Comparison of ENCODE assay signal across 16 cellular contexts in the genomic region with DNA sequence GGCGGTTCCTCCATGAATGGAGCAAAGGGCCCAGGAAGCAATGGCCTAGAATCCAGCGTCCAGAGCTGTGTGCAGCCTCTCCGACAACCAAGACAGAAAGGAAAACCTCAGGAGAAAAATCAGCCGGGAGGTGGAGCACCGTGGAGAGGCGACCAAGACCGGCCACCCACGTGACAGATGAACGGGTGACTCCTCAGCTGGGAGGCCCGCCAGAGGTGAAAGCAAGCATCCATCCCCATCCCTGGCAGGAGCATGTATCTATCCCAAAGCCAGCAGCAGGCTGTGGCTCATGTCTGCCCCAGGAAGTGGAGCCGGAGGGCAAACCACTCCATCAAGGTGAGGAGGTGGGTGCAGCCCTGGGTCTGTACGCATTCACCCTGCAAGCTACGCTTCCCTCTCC. TPM values are rescaled to one million over a fixed set of nuclear protein-coding genes. Genes with fewer than 3 reads are reported as not detected.
DNase-seq lines count a peak whose midpoint lies in the region; ATAC-seq, FAIRE-seq and TF ChIP-seq lines count a peak whose summit lies in the region.
"Had no signal": no experiment of that assay in that cellular context is flagged by ENCODE, and none has a peak within 500 bp of the region (broad histone marks: within the 10 kb centered on the region; RNA-seq: fewer than 3 reads in every experiment).

No MANE protein-coding gene starts in this region.

- no peaks in the 10 kb centered on the region for H3K9me3 Mint-ChIP-seq in HFFc6
- no peaks in the 10 kb centered on the region for H3K9me3 Mint-ChIP-seq in CD8-positive, alpha-beta T cell

- no peak overlapping the region for H3K4me3 ChIP-seq in H1 (ENCODE audit: extremely low read depth in 1 of 4, insufficient read depth in 2 of 4, low read depth in 3 of 4, low read length in 4 of 4)
- no peak overlapping the region for H3K4me3 ChIP-seq in gastrocnemius medialis
- no peak overlapping the region for H3K4me3 ChIP-seq in CD8-positive, alpha-beta T cell (ENCODE audit: low read depth, low read length)
- H3K4me3 ChIP-seq: HAP-1, SK-N-MC had no signal

- no peak overlapping the region for H2BK15ac ChIP-seq in H1 (ENCODE audit: low read length)

- H3K27ac ChIP-seq in H1 (ENCODE audit: low read depth, low read length) (no peak overlapping the region), gastrocnemius medialis (peak overlapping the region in 1 of 4 donors; percentile 18)
- H3K27ac ChIP-seq in CD8-positive, alpha-beta T cell (ENCODE audit: low read depth, low read length): no peak overlapping the region
- H3K27ac ChIP-seq: RWPE1, SK-N-MC had no signal

- H4K91ac ChIP-seq in H1 (replicated peaks; ENCODE audit: insufficient read length, low read length): no peak overlapping the region

- 90% methylated on average over 13 of the region's 13 CpGs; no CpG with 5 or more reads in 1 of the 2 experiments for WGBS in H1 (ENCODE audit: extremely low coverage in 1 of 2, insufficient coverage in 1 of 2, insufficient read length in 1 of 2, insufficient replicate concordance in 2 of 2, low coverage in 1 of 2, low lambda C conversion rate in 2 of 2, missing lambda C conversion rate in 1 of 2), 2 experiments

- no peak overlapping the region for H3K9ac ChIP-seq in H1 (replicated peaks in 1 of 4; ENCODE audit: extremely low read depth in 1 of 4, low read depth in 3 of 4, low read length in 3 of 4)

- no peak for FAIRE-seq in H1 (lab: Jason Lieb, UNC)

- intact Hi-C loops in gastrocnemius medialis (cut with DNase I; ENCODE audit: low total_unique reads): no loop called here
- intact Hi-C loops in CD8-positive, alpha-beta T cell (cut with DNase I, micrococcal nuclease): no loop called here

- no peak overlapping the region for H2BK5ac ChIP-seq in H1 (ENCODE audit: low read depth, low read length)

- H2AK5ac ChIP-seq in H1 (ENCODE audit: low read depth, low read length): no peak overlapping the region

- H4K20me1 ChIP-seq in H1 (replicated peaks in 1 of 2; ENCODE audit: control insufficient read depth in 1 of 2, insufficient read depth in 2 of 2, low read length in 2 of 2): no peaks in the 10 kb centered on the region

- no peak overlapping the region for H4K5ac ChIP-seq in H1 (ENCODE audit: insufficient read length, low read depth, low read length)

- DNase-seq in HFFc6 (peak; percentile 61), RPMI7951 (ENCODE audit: low read depth) (peak; percentile 84), H1 (ENCODE audit: low read depth in 1 of 2, low spot score in 2 of 2) (no peak), gastrocnemius medialis (peak; percentile 38), NCI-H82 (lab: John Stamatoyannopoulos, UW) (no peak)
- no peak for DNase-seq in CD8-positive, alpha-beta T cell
- DNase-seq: DMS153, EL, NCI-H1048, NCI-H2227 treated with DMSO at 0.1 percent for 48 hours, NCI-H524 treated with DMSO at 0.1 percent for 48 hours had no signal

- H3K27me3 ChIP-seq in H1 (replicated peaks in 1 of 4; ENCODE audit: control insufficient read depth in 3 of 4, extremely low read depth in 1 of 4, insufficient read depth in 3 of 4, low read length in 3 of 4): 0 out of 7 replicates have a peak, but pooled peaks cover 0 to 2% (median 0%) of the 10 kb centered on the region in 4 experiments
- H3K27me3 ChIP-seq in gastrocnemius medialis: no peaks in the 10 kb centered on the region
- no peaks in the 10 kb centered on the region for H3K27me3 ChIP-seq in CD8-positive, alpha-beta T cell (ENCODE audit: insufficient read depth, low read length)

- in situ Hi-C loops in gastrocnemius medialis (cut with MboI; ENCODE audit: low sequenced_read_pairs in 4 of 4): no loop called here

- POLR2A ChIA-PET in H1 (lab: Charles Lee; ENCODE audit: partially characterized antibody): no interaction called here
- POLR2A ChIA-PET in CD8-positive, alpha-beta T cell (lab: Charles Lee): no interaction called here

- no peaks in the 10 kb centered on the region for H3K79me1 ChIP-seq in H1 (ENCODE audit: low read depth, low read length)

- peaks cover 0 to 2% of the 10 kb centered on the region in 2 experiments; a peak in 1 of 4 replicates for H3K9me3 ChIP-seq in H1 (ENCODE audit: insufficient read depth in 2 of 2, low read depth in 1 of 2, low read length in 1 of 2)
- H3K9me3 ChIP-seq in gastrocnemius medialis: no peaks in the 10 kb centered on the region
- no peaks in the 10 kb centered on the region for H3K9me3 ChIP-seq in CD8-positive, alpha-beta T cell (ENCODE audit: low read length)
- H3K9me3 ChIP-seq: HAP-1 had no signal

- H3K4me1 Mint-ChIP-seq in HFFc6 (ENCODE audit: low read depth): peaks cover 84% of the 10 kb centered on the region
- H3K4me1 Mint-ChIP-seq in CD8-positive, alpha-beta T cell (ENCODE audit: low read depth): no peaks in the 10 kb centered on the region

- H3K79me2 ChIP-seq in H1 (ENCODE audit: control insufficient read depth in 1 of 2, insufficient read depth in 2 of 2, low read length in 2 of 2): no peaks in the 10 kb centered on the region

- H4K8ac ChIP-seq in H1 (ENCODE audit: extremely low read depth, insufficient read depth, low read length): peak overlapping the region; percentile 53; the same call in 1 of the 2 replicates

- H3K14ac ChIP-seq in H1 (ENCODE audit: insufficient read length): no peak overlapping the region

- H2BK20ac ChIP-seq in H1 (ENCODE audit: low read length): no peak overlapping the region

- H2BK120ac ChIP-seq in H1 (replicated peaks; ENCODE audit: low read depth, low read length): no peak overlapping the region

- H3K4me1 ChIP-seq in H1 (replicated peaks in 1 of 4; ENCODE audit: control insufficient read depth in 3 of 4, insufficient read depth in 4 of 4, low read length in 3 of 4): no peaks in the 10 kb centered on the region
- H3K4me1 ChIP-seq in gastrocnemius medialis: no peaks in the 10 kb centered on the region
- H3K4me1 ChIP-seq in CD8-positive, alpha-beta T cell (ENCODE audit: insufficient read depth, low read length): no peaks in the 10 kb centered on the region
- H3K4me1 ChIP-seq: HAP-1 had no signal

- CTCF ChIA-PET in H1 (lab: Charles Lee; ENCODE audit: partially characterized antibody): no interaction called here
- CTCF ChIA-PET in CD8-positive, alpha-beta T cell (lab: Charles Lee): no interaction called here

- H2AFZ ChIP-seq in H1 (ENCODE audit: low read length): no peak overlapping the region

- H3K4me3 Mint-ChIP-seq in HFFc6: no peak overlapping the region
- H3K4me3 Mint-ChIP-seq in CD8-positive, alpha-beta T cell: no peak overlapping the region

- no peak for TF ChIP-seq EP300 in H1 (IDR thresholded peaks at IDR 0.05; ENCODE audit: borderline replicate concordance in 1 of 2, low read depth in 2 of 2, low read length in 2 of 2)

- no peak overlapping the region for H3K23ac ChIP-seq in H1 (ENCODE audit: insufficient read length)

- H3K27me3 Mint-ChIP-seq in HFFc6 (ENCODE audit: insufficient read depth): no peaks in the 10 kb centered on the region; the same call in none of the 2 replicates
- peaks cover 2% of the 10 kb centered on the region for H3K27me3 Mint-ChIP-seq in CD8-positive, alpha-beta T cell (ENCODE audit: low read depth)

- ATAC-seq in gastrocnemius medialis: peak; percentile 53 to 70
- ATAC-seq in GM18909 (IDR thresholded peaks at IDR 0.05; ENCODE audit: poor library complexity, unreplicated experiment): no peak
- ATAC-seq in CD8-positive, alpha-beta T cell: no peak
- ATAC-seq in HG02588 (IDR thresholded peaks at IDR 0.05; ENCODE audit: unreplicated experiment): no peak

- no peak for TF ChIP-seq RAD21 in H1 (IDR thresholded peaks at IDR 0.05 in 1 of 2, conservative IDR thresholded peaks at IDR 0.05 in 1 of 2; ENCODE audit: low read depth in 2 of 2, low read length in 2 of 2)

- H3K56ac ChIP-seq in H1 (replicated peaks; ENCODE audit: insufficient read length, low read depth, low read length): no peak overlapping the region

- no peak overlapping the region for H3K18ac ChIP-seq in H1 (ENCODE audit: extremely low read depth, low read length)

- TF ChIP-seq CTCF in HFFc6 (IDR thresholded peaks at IDR 0.05): no peak; the same call in 1 of the 2 replicates
- no peak for TF ChIP-seq CTCF in H1 (IDR thresholded peaks at IDR 0.05; ENCODE audit: control extremely low read depth in 1 of 3, insufficient read depth in 1 of 3, low read depth in 1 of 3, low read length in 3 of 3)
- no peak for TF ChIP-seq CTCF in gastrocnemius medialis (IDR thresholded peaks at IDR 0.05 in 4 of 5, conservative IDR thresholded peaks at IDR 0.05 in 1 of 5)
- TF ChIP-seq CTCF in CD8-positive, alpha-beta T cell (IDR thresholded peaks at IDR 0.05): no peak

- H2BK12ac ChIP-seq in H1 (ENCODE audit: low read depth, low read length): no peak overlapping the region

- no peak overlapping the region for H3K4ac ChIP-seq in H1 (replicated peaks; ENCODE audit: insufficient read length, low read depth, low read length)

- H3K36me3 ChIP-seq in H1 (ENCODE audit: control insufficient read depth in 2 of 4, insufficient read depth in 4 of 4, low read length in 3 of 4) (no peaks in the 10 kb centered on the region), gastrocnemius medialis (no peaks in the 10 kb centered on the region)
- H3K36me3 ChIP-seq in CD8-positive, alpha-beta T cell (ENCODE audit: insufficient read depth, low read length): no peaks in the 10 kb centered on the region
- H3K36me3 ChIP-seq: HAP-1 had no signal

- no peaks in the 10 kb centered on the region for H3K23me2 ChIP-seq in H1 (ENCODE audit: low read depth, low read length)

- TF ChIP-seq POLR2A in H1 (IDR thresholded peaks at IDR 0.05; ENCODE audit: control extremely low read depth in 1 of 2, low read depth in 2 of 2, low read length in 2 of 2) (no peak), gastrocnemius medialis (IDR thresholded peaks at IDR 0.05) (no peak)

- H3K4me2 ChIP-seq in H1 (ENCODE audit: insufficient read depth in 1 of 2, low read depth in 2 of 2, low read length in 2 of 2): no peak overlapping the region

- H3K27ac Mint-ChIP-seq in HFFc6: peak overlapping the region; percentile 95
- H3K27ac Mint-ChIP-seq in CD8-positive, alpha-beta T cell: no peak overlapping the region

- peaks cover 13% of the 10 kb centered on the region for H3K36me3 Mint-ChIP-seq in HFFc6 (ENCODE audit: low read depth)
- no peaks in the 10 kb centered on the region for H3K36me3 Mint-ChIP-seq in CD8-positive, alpha-beta T cell

RNA-seq across cellular contexts. Expression of a gene that starts 52.1 kb away (rescaled TPM):
- total RNA-seq in HFFc6 (2021; fragmentation: NEBNext Ultra II Directional; extraction: Animal tissue kit (Norgen Biotek cat#: 25700)): 10 to 100 TPM; 20.2 to 25.3 (median 21.6) TPM
- 4.3 and 5.7 TPM in 2 replicates for total RNA-seq in RPMI7951 (2014; rRNA removed; shearing (Covaris generic))
- 0.29 TPM in 1 of 2 replicates, not detected in the other for total RNA-seq in H1 (2021; fragmentation: NEBNext Ultra II Directional; extraction: Animal tissue kit (Norgen Biotek cat#: 25700))
- 0.03 and 0.09 TPM in 2 replicates for polyA plus RNA-seq in H1 (2011; rRNA removed)
- 0.05 TPM for polyA plus RNA-seq in H1 (2011; cell fraction: cytosol; rRNA removed)
- 0.03 TPM for polyA plus RNA-seq in H1 (2011; cell fraction: nucleus; rRNA removed)
- polyA plus RNA-seq in H1 (2012, experiment 1 of 2): 0.12 TPM in 1 of 4 replicates, not detected in the others
- polyA plus RNA-seq in H1 (2012, experiment 2 of 2): not detected
- 0.22 TPM for polyA plus RNA-seq in H1 (2013, experiment 1 of 2)
- polyA plus RNA-seq in H1 (2013, experiment 2 of 2): 0.17 TPM
- polyA minus RNA-seq in H1 (2011; rRNA and poly(A)+ RNA removed): not detected in 2 replicates
- polyA minus RNA-seq in H1 (2011; cell fraction: cytosol; rRNA and poly(A)+ RNA removed): 0.37 TPM
- polyA minus RNA-seq in H1 (2011; cell fraction: nucleus; rRNA and poly(A)+ RNA removed): 0.40 TPM
- 1 to 10 TPM; 2.0 to 5.9 (median 3.3) TPM for total RNA-seq in gastrocnemius medialis
- total RNA-seq in CD8-positive, alpha-beta T cell: under 1 TPM in 1 of 2 experiments, not detected in 1; 0.11 TPM

Comparison
In these comparisons a context has a peak if more than half of its experiments do, and no peak if none do; other contexts are left out.
1. DNase-seq: peak in HFFc6 (single experiment), RPMI7951 (single experiment) and gastrocnemius medialis (2 of 2); none in H1 (0 of 2), NCI-H82 (single experiment) and CD8-positive, alpha-beta T cell (0 of 7).
2. ATAC-seq: peak in gastrocnemius medialis (2 of 2); none in GM18909 (single experiment), CD8-positive, alpha-beta T cell (single experiment) and HG02588 (single experiment).